19 cellular contexts compared by ENCODE assay signal in the genomic region with DNA sequence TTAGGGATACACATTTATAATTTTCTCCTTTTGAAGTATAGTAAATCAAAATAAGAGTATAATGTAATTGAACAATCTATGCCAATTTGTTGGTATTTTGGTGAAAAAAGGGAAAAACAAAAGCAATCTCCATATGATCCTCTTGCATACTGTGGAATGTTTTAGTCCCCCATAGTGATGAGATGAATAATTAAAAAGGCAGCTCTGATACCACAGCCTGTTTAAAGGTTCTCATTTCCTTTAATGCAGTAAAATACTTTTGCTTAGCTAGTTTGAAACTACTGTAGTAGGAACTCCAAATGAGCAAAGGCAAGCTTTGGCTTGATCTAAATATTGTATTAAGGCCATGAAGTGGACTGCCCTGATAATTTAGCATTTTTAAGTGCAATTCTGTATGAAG.
"Had no signal": no experiment of that assay in that cellular context is flagged by ENCODE, and none has a peak within 500 bp of the region (broad histone marks: within the 10 kb centered on the region; RNA-seq: fewer than 3 reads in every experiment).

No MANE protein-coding gene starts in this region.

- FAIRE-seq: pancreas had no signal

- H3K4me3 ChIP-seq: gastrocnemius medialis, heart right ventricle, pancreas, stomach, thoracic aorta, upper lobe of right lung had no signal

- H3K4me1 ChIP-seq: pancreas had no signal

- H3K27ac ChIP-seq: brain microvascular endothelial cell, gastrocnemius medialis, heart right ventricle, pancreas, stomach, thoracic aorta, upper lobe of right lung had no signal

- H3K27ac Mint-ChIP-seq: activated naive CD4-positive, alpha-beta T cell treated with anti-CD3 and anti-CD28 coated beads, Interleukin-2, amount 10 ng/mL, durations not matched to agents 7 days and 5 days; activated T-helper 17 cell treated with anti-CD3 and anti-CD28 coated beads, Interleukin-2, amount 50 U/mL, for 72 hours; T-cell had no signal

- H3K9me3 Mint-ChIP-seq: activated naive CD4-positive, alpha-beta T cell treated with anti-CD3 and anti-CD28 coated beads, Interleukin-2, amount 10 ng/mL, durations not matched to agents 7 days and 5 days; activated T-helper 17 cell treated with anti-CD3 and anti-CD28 coated beads, Interleukin-2, amount 50 U/mL, for 72 hours; central memory CD8-positive, alpha-beta T cell; T-cell had no signal

- DNase-seq: activated naive CD4-positive, alpha-beta T cell treated with anti-CD3 and anti-CD28 coated beads, Interleukin-2, amount 10 ng/mL, durations not matched to agents 7 days and 5 days; amygdala; brain microvascular endothelial cell; effector CD8-positive, alpha-beta T cell; gastrocnemius medialis; heart right ventricle; islet precursor cell; pancreas; stimulated activated CD4-positive, alpha-beta T cell treated with anti-CD3 and anti-CD28 coated beads, Interleukin-12 subunit alpha, Interleukin-12 subunit beta, amount 100 ng/mL, for 4 hours; stimulated activated CD4-positive, alpha-beta T cell treated with anti-CD3 and anti-CD28 coated beads, Interleukin-2, amount 100 ng/mL, for 24 hours; stomach; T-cell; T-helper 9 cell; upper lobe of right lung had no signal

- H3K27me3 Mint-ChIP-seq: activated naive CD4-positive, alpha-beta T cell treated with anti-CD3 and anti-CD28 coated beads, Interleukin-2, amount 10 ng/mL, durations not matched to agents 7 days and 5 days; activated T-helper 17 cell treated with anti-CD3 and anti-CD28 coated beads, Interleukin-2, amount 50 U/mL, for 72 hours; central memory CD8-positive, alpha-beta T cell; T-cell had no signal

- H3K27me3 ChIP-seq: brain microvascular endothelial cell, gastrocnemius medialis, heart right ventricle, pancreas, stomach, upper lobe of right lung had no signal

- H3K36me3 ChIP-seq: brain microvascular endothelial cell, gastrocnemius medialis, pancreas, stomach, thoracic aorta, upper lobe of right lung had no signal

- ATAC-seq: activated CD4-positive, CD25-positive, alpha-beta regulatory T cell treated with anti-CD3 and anti-CD28 coated beads, Interleukin-2, amount 50 U/mL, for 24 hours; activated T-helper 17 cell treated with anti-CD3 and anti-CD28 coated beads, Interleukin-2, amount 50 U/mL, for 72 hours; gastrocnemius medialis; heart right ventricle; pancreas; sciatic nerve; T-cell; upper lobe of right lung had no signal

- H3K9me3 ChIP-seq: gastrocnemius medialis, heart right ventricle, pancreas, stomach, thoracic aorta, upper lobe of right lung had no signal

- H3K4me3 Mint-ChIP-seq: activated naive CD4-positive, alpha-beta T cell treated with anti-CD3 and anti-CD28 coated beads, Interleukin-2, amount 10 ng/mL, durations not matched to agents 7 days and 5 days; activated T-helper 17 cell treated with anti-CD3 and anti-CD28 coated beads, Interleukin-2, amount 50 U/mL, for 72 hours; central memory CD8-positive, alpha-beta T cell; T-cell had no signal
